1 cellular context compared by ENCODE assay signal in genomic region chr12:69884386-69884785, GRCh38.
TF ChIP-seq lines count a peak whose summit lies in the region.

No MANE protein-coding gene starts in this region.

TF ChIP-seq in GM23338, 12 proteins besides CTCF, POLR2A, EP300 and RAD21:
- no peak for TF ChIP-seq ZNF462 (CRISPR knock-in tag; IDR thresholded peaks at IDR 0.05)
- TF ChIP-seq ETS1 (IDR thresholded peaks at IDR 0.05) = no peak
- TF ChIP-seq REST (IDR thresholded peaks at IDR 0.05; ENCODE audit: unreplicated experiment) = no peak
- TF ChIP-seq STAT1 (IDR thresholded peaks at IDR 0.05; ENCODE audit: unreplicated experiment) = no peak
- TF ChIP-seq POLR2AphosphoS5 (IDR thresholded peaks at IDR 0.05; ENCODE audit: low read depth) = no peak
- TF ChIP-seq EZH2phosphoT487 (IDR thresholded peaks at IDR 0.05; ENCODE audit: unreplicated experiment) = no peak
- TF ChIP-seq ZNF331 (CRISPR knock-in tag; IDR thresholded peaks at IDR 0.05; ENCODE audit: low read depth) = no peak
- no peak for TF ChIP-seq CREB1 (CRISPR knock-in tag; IDR thresholded peaks at IDR 0.05; ENCODE audit: low read depth)
- no peak for TF ChIP-seq JUNB (IDR thresholded peaks at IDR 0.05; ENCODE audit: unreplicated experiment)
- no peak for TF ChIP-seq NANOG (IDR thresholded peaks at IDR 0.05; ENCODE audit: borderline replicate concordance)
- no peak for TF ChIP-seq ZNF114 (CRISPR knock-in tag; IDR thresholded peaks at IDR 0.05)
- TF ChIP-seq EZH2 (IDR thresholded peaks at IDR 0.05; ENCODE audit: low read depth, unreplicated experiment) = no peak
